Comparison of ENCODE assay signal across 1 cellular context in genomic region chr1:228407118-228408040, GRCh38.
TF ChIP-seq lines count a peak whose summit lies in the region.

No MANE protein-coding gene starts in this region.

TF ChIP-seq in K562, 482 proteins besides CTCF, POLR2A, EP300 and RAD21 (continued from another document and continues in another):
- TF ChIP-seq TEAD2 (tag; IDR thresholded peaks at IDR 0.05) (no peak), EGR1 (conservative IDR thresholded peaks at IDR 0.05) (no peak), ZNF175 (CRISPR knock-in tag; IDR thresholded peaks at IDR 0.05; ENCODE audit: low read depth) (no peak), ESRRA (IDR thresholded peaks at IDR 0.05; ENCODE audit: borderline replicate concordance, low read depth) (peak; percentile 26; the same call in 1 of the 2 replicates), ELF2 (CRISPR knock-in tag; IDR thresholded peaks at IDR 0.05) (no peak), ZNF740 (CRISPR knock-in tag; IDR thresholded peaks at IDR 0.05) (0 out of 2 replicates have a peak, but pooled peaks have one; percentile 38), ZNF740 (tag; IDR thresholded peaks at IDR 0.05) (no peak), PTBP1 (IDR thresholded peaks at IDR 0.05; ENCODE audit: low read depth, low read length) (no peak), FIP1L1 (IDR thresholded peaks at IDR 0.05; ENCODE audit: low read depth, low read length, poor library complexity, severe bottlenecking) (no peak), NCOA6 (IDR thresholded peaks at IDR 0.05) (no peak), ARID4B (CRISPR knock-in tag; IDR thresholded peaks at IDR 0.05) (no peak), YBX1 (IDR thresholded peaks at IDR 0.05) (no peak), ZBTB9 (CRISPR knock-in tag; IDR thresholded peaks at IDR 0.05) (0 out of 2 replicates have a peak, but pooled peaks have one; percentile 52), SIX5 (IDR thresholded peaks at IDR 0.05; ENCODE audit: borderline replicate concordance in 1 of 2, insufficient read depth in 1 of 2, low read depth in 1 of 2, low read length in 2 of 2) (no peak), GTF2F1 (IDR thresholded peaks at IDR 0.05; ENCODE audit: low read depth, low read length) (no peak), TCF15 (CRISPR knock-in tag; IDR thresholded peaks at IDR 0.05) (no peak; the same call in 1 of the 2 replicates), TSC22D4 (tag; IDR thresholded peaks at IDR 0.05) (no peak), SAFB (IDR thresholded peaks at IDR 0.05; ENCODE audit: borderline replicate concordance, low read depth, low read length) (no peak), POLR2AphosphoS5 (IDR thresholded peaks at IDR 0.05; ENCODE audit: control insufficient read depth, insufficient read depth, low read depth, low read length) (no peak), ZNF253 (CRISPR knock-in tag; conservative IDR thresholded peaks at IDR 0.05) (no peak), SREBF1 (IDR thresholded peaks at IDR 0.05; ENCODE audit: borderline replicate concordance, low read depth, low read length) (no peak), HDAC6 (IDR thresholded peaks at IDR 0.05; ENCODE audit: low read depth, low read length) (no peak), MYC (IDR thresholded peaks at IDR 0.05; ENCODE audit: low read depth, low read length) (no peak; the same call in 1 of the 2 replicates), MYC (CRISPR knock-in tag; IDR thresholded peaks at IDR 0.05; ENCODE audit: borderline replicate concordance, low read depth) (no peak), KDM1A (IDR thresholded peaks at IDR 0.05) (peak in 1 of 2 experiments; percentile 90; a peak in 2 of 4 replicates), RFX5 (IDR thresholded peaks at IDR 0.05; ENCODE audit: low read depth, low read length) (no peak), HCFC1 (IDR thresholded peaks at IDR 0.05; ENCODE audit: low read depth, low read length) (no peak), SRSF7 (optimal IDR thresholded peaks at IDR 0.05; ENCODE audit: low read depth, low read length) (no peak), PURB (CRISPR knock-in tag; IDR thresholded peaks at IDR 0.05; ENCODE audit: low read depth) (no peak), ZNF263 (CRISPR knock-in tag; IDR thresholded peaks at IDR 0.05; ENCODE audit: borderline replicate concordance) (peak; percentile 74; the same call in 1 of the 2 replicates), HMGN3 (IDR thresholded peaks at IDR 0.05; ENCODE audit: borderline replicate concordance, extremely low read depth, insufficient read length, low read depth, low read length) (no peak), HOXB6 (CRISPR knock-in tag; IDR thresholded peaks at IDR 0.05; ENCODE audit: borderline replicate concordance) (no peak), FOSL1 (tag; conservative IDR thresholded peaks at IDR 0.05) (no peak), ZNF217 (CRISPR knock-in tag; IDR thresholded peaks at IDR 0.05) (no peak), POU5F1 (IDR thresholded peaks at IDR 0.05; ENCODE audit: borderline replicate concordance, low read depth, low read length, partially characterized antibody) (no peak), HMG20A (CRISPR knock-in tag; conservative IDR thresholded peaks at IDR 0.05) (no peak), CREBBP (IDR thresholded peaks at IDR 0.05; ENCODE audit: low read depth, low read length) (no peak), PCBP1 (IDR thresholded peaks at IDR 0.05; ENCODE audit: low read depth, low read length, poor library complexity, severe bottlenecking) (no peak), AFF4 (CRISPR knock-in tag; IDR thresholded peaks at IDR 0.05) (no peak), E2F4 (CRISPR knock-in tag; IDR thresholded peaks at IDR 0.05; ENCODE audit: low read depth) (0 out of 2 replicates have a peak, but pooled peaks have one; percentile 13), ZNF398 (CRISPR knock-in tag; IDR thresholded peaks at IDR 0.05) (no peak), MAX (CRISPR knock-in tag; IDR thresholded peaks at IDR 0.05) (no peak; the same call in 1 of the 2 replicates), IRF9 (tag; IDR thresholded peaks at IDR 0.05) (no peak), RCOR1 (IDR thresholded peaks at IDR 0.05; ENCODE audit: borderline replicate concordance in 1 of 2, low read depth in 2 of 2, low read length in 2 of 2) (peak in 1 of 2 experiments; percentile 27; a peak in 1 of 4 replicates)
